In the genomic region with DNA sequence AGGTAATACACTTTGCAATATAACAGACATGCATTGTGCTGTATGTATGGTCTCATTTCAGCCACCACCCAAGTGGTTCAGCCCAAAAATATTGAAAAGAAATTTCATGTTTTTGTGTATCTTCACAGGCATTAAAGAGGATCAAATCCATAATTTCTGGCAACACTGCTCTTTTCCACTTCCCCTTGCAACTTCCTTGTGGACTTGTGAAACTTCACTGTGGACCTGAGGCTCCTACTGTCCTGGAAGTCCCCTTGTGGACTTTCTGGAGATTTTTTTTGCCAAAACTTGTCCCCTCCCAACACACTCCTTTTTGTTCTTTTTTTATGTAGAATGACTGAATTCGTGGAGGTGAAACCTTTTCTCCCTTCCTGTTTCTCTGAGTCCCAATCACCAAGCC, we compare ENCODE assay signal across 12 cellular contexts. TPM values are rescaled to one million over a fixed set of nuclear protein-coding genes. Genes with fewer than 3 reads are reported as not detected.
DNase-seq lines count a peak whose midpoint lies in the region; ATAC-seq and TF ChIP-seq lines count a peak whose summit lies in the region.
"Had no signal": no experiment of that assay in that cellular context is flagged by ENCODE, and none has a peak within 500 bp of the region (broad histone marks: within the 10 kb centered on the region; RNA-seq: fewer than 3 reads in every experiment).

No MANE protein-coding gene starts in this region.

- in situ Hi-C loops in GM23248 (cut with MboI) = no loop called here

- H3F3A ChIP-seq in GM23248 (ENCODE audit: insufficient read depth) = no peaks in the 10 kb centered on the region

- peaks cover 1 to 8% of the 10 kb centered on the region in 2 donors for H3K36me3 Mint-ChIP-seq in CD4-positive, alpha-beta memory T cell
- H3K36me3 Mint-ChIP-seq in effector memory CD8-positive, alpha-beta T cell (ENCODE audit: insufficient read depth) = peaks cover 10% of the 10 kb centered on the region

- no peak for DNase-seq in CD4-positive, alpha-beta memory T cell
- no peak for DNase-seq in effector memory CD8-positive, alpha-beta T cell
- DNase-seq in GM23248 = no peak
- no peak for DNase-seq in ovary
- DNase-seq in NAMALWA (ENCODE audit: low spot score) = no peak
- DNase-seq: H7, heart left ventricle, NCI-H1092 treated with DMSO at 0.1 percent for 48 hours had no signal

- H3K79me2 ChIP-seq in OCI-LY3 (ENCODE audit: low read length) = peaks cover 31% of the 10 kb centered on the region
- no peaks in the 10 kb centered on the region for H3K79me2 ChIP-seq in GM23248 (ENCODE audit: insufficient read depth)

- no peak for ATAC-seq in effector memory CD8-positive, alpha-beta T cell (replicated peaks)
- no peak for ATAC-seq in GM18520 (IDR thresholded peaks at IDR 0.05; ENCODE audit: unreplicated experiment)

- peaks cover 64 to 86% (median 74%) of the 10 kb centered on the region in 4 donors for H3K4me1 Mint-ChIP-seq in CD4-positive, alpha-beta memory T cell
- H3K4me1 Mint-ChIP-seq in effector memory CD8-positive, alpha-beta T cell (ENCODE audit: low read depth in 2 of 2) = peaks cover 50 to 74% of the 10 kb centered on the region in 2 donors

- H3K4me3 ChIP-seq in BLaER1 = no peak overlapping the region
- peak overlapping the region in 1 of 2 donors; percentile 13 for H3K4me3 ChIP-seq in CD4-positive, alpha-beta memory T cell (ENCODE audit: low read length in 2 of 2)
- peak overlapping the region; percentile 60 for H3K4me3 ChIP-seq in OCI-LY3 (ENCODE audit: low read length)
- H3K4me3 ChIP-seq in GM23248 = no peak overlapping the region
- no peak overlapping the region for H3K4me3 ChIP-seq in ovary

- 30 to 39% methylated on average over 1 of the region's 1 CpG for WGBS in GM23248 (ENCODE audit: low coverage in 1 of 2, low lambda C conversion rate in 2 of 2, missing lambda C conversion rate in 2 of 2), 2 experiments
- 54 to 70% (median 57%) methylated on average over 1 of the region's 1 CpG for whole genome bisulfite sequencing in ovary, 3 donors

- no peaks in the 10 kb centered on the region for H3K27me3 Mint-ChIP-seq in CD4-positive, alpha-beta memory T cell
- H3K27me3 Mint-ChIP-seq in effector memory CD8-positive, alpha-beta T cell = no peaks in the 10 kb centered on the region

- H3K9me3 ChIP-seq in BLaER1 (no peaks in the 10 kb centered on the region), OCI-LY3 (ENCODE audit: insufficient read depth, low read length) (0 out of 2 replicates have a peak, but pooled peaks cover 6% of the 10 kb centered on the region), GM23248 (ENCODE audit: low read depth) (no peaks in the 10 kb centered on the region), ovary (no peaks in the 10 kb centered on the region)
- no peaks in the 10 kb centered on the region for H3K9me3 ChIP-seq in CD4-positive, alpha-beta memory T cell (ENCODE audit: control insufficient read depth in 1 of 2, low read length in 2 of 2)
- H3K9me3 ChIP-seq: heart left ventricle had no signal

- H3K27me3 ChIP-seq in BLaER1 = no peaks in the 10 kb centered on the region
- no peaks in the 10 kb centered on the region for H3K27me3 ChIP-seq in CD4-positive, alpha-beta memory T cell (ENCODE audit: insufficient read depth, low read length)
- H3K27me3 ChIP-seq in OCI-LY3 (ENCODE audit: low read depth, low read length) = no peaks in the 10 kb centered on the region
- H3K27me3 ChIP-seq in GM23248 (replicated peaks; ENCODE audit: insufficient read depth) = peaks cover under 1% of the 10 kb centered on the region; the same call in 1 of the 2 replicates
- H3K27me3 ChIP-seq in ovary = no peaks in the 10 kb centered on the region

- TF ChIP-seq CTCF in OCI-LY3 (IDR thresholded peaks at IDR 0.05; ENCODE audit: low read depth, low read length) (no peak), ovary (IDR thresholded peaks at IDR 0.05) (no peak)

- POLR2A ChIA-PET in CD4-positive, alpha-beta memory T cell (lab: Charles Lee; ENCODE audit: partially characterized antibody) = interaction anchor here (0.6 to 6.6 kb wide), 5 partner anchors 12 to 76 kb away, joined by 3 to 108 read pairs (median 3); a partner anchor contains a TSS

- peak overlapping the region; percentile 66 for H3K4me2 ChIP-seq in BLaER1
- H3K4me2 ChIP-seq in OCI-LY3 (ENCODE audit: low read length) = peak overlapping the region; percentile 71
- no peak overlapping the region for H3K4me2 ChIP-seq in GM23248 (ENCODE audit: unreplicated experiment)

- intact Hi-C loops in CD4-positive, alpha-beta memory T cell (cut with micrococcal nuclease) = loop anchor here (1.0 to 10.0 kb wide), 2 partner anchors 14 to 399 kb away; no protein-coding TSS in a partner anchor
- intact Hi-C loops in ovary (cut with DNase I) = no loop called here

- peaks cover 41% of the 10 kb centered on the region for H3K4me1 ChIP-seq in BLaER1
- H3K4me1 ChIP-seq in CD4-positive, alpha-beta memory T cell (ENCODE audit: insufficient read depth, low read length) = peaks cover 79% of the 10 kb centered on the region
- peaks cover 80% of the 10 kb centered on the region for H3K4me1 ChIP-seq in OCI-LY3 (ENCODE audit: low read length)
- H3K4me1 ChIP-seq in GM23248 (ENCODE audit: insufficient read depth) = no peaks in the 10 kb centered on the region
- no peaks in the 10 kb centered on the region for H3K4me1 ChIP-seq in ovary (ENCODE audit: insufficient read depth)

- H3K36me3 ChIP-seq in BLaER1 = no peaks in the 10 kb centered on the region
- H3K36me3 ChIP-seq in CD4-positive, alpha-beta memory T cell (ENCODE audit: insufficient read depth, low read length) = no peaks in the 10 kb centered on the region
- H3K36me3 ChIP-seq in OCI-LY3 (replicated peaks; ENCODE audit: low read depth, low read length) = peaks cover 30% of the 10 kb centered on the region
- H3K36me3 ChIP-seq in GM23248 (ENCODE audit: low read depth) = no peaks in the 10 kb centered on the region
- no peaks in the 10 kb centered on the region for H3K36me3 ChIP-seq in ovary
- H3K36me3 ChIP-seq: heart left ventricle had no signal

- H3K9me2 ChIP-seq in GM23248 (ENCODE audit: insufficient read depth) = no peaks in the 10 kb centered on the region

- no peak for TF ChIP-seq POLR2A in ovary (IDR thresholded peaks at IDR 0.05)

- H4K20me1 ChIP-seq in BLaER1 = peaks cover 8% of the 10 kb centered on the region; the same call in 1 of the 2 replicates
- no peaks in the 10 kb centered on the region for H4K20me1 ChIP-seq in OCI-LY3 (ENCODE audit: insufficient read depth, low read length)
- no peaks in the 10 kb centered on the region for H4K20me1 ChIP-seq in GM23248 (ENCODE audit: insufficient read depth)

- H3K9ac ChIP-seq in BLaER1 (no peak overlapping the region), OCI-LY3 (ENCODE audit: low read length) (peak overlapping the region; percentile 60), GM23248 (no peak overlapping the region)

- CTCF ChIA-PET in CD4-positive, alpha-beta memory T cell (lab: Charles Lee; ENCODE audit: partially characterized antibody) = interaction anchor here (5.6 to 7.2 kb wide), 2 partner anchors 13 to 53 kb away, joined by 28 to 36 read pairs; a partner anchor contains a TSS

- no peak for TF ChIP-seq EP300 in ovary (IDR thresholded peaks at IDR 0.05)

- H2AFZ ChIP-seq in OCI-LY3 (ENCODE audit: low read depth, low read length) (no peak overlapping the region), GM23248 (no peak overlapping the region)

- peak overlapping the region in 7 of 8 donors; percentile 7 to 88 (median 84) for H3K4me3 Mint-ChIP-seq in CD4-positive, alpha-beta memory T cell
- H3K4me3 Mint-ChIP-seq in effector memory CD8-positive, alpha-beta T cell = peak overlapping the region; percentile 30 to 77

- H3K27ac Mint-ChIP-seq in CD4-positive, alpha-beta memory T cell = peak overlapping the region in 6 of 7 donors; percentile 42 to 98 (median 72)
- H3K27ac Mint-ChIP-seq in effector memory CD8-positive, alpha-beta T cell = peak overlapping the region; percentile 62 to 90

- H3K27ac ChIP-seq in BLaER1 = no peak overlapping the region
- peak overlapping the region; percentile 55 for H3K27ac ChIP-seq in CD4-positive, alpha-beta memory T cell (ENCODE audit: low read depth, low read length)
- peak overlapping the region; percentile 92 for H3K27ac ChIP-seq in OCI-LY3 (ENCODE audit: low read length)
- H3K27ac ChIP-seq in GM23248 = no peak overlapping the region
- H3K27ac ChIP-seq in ovary = no peak overlapping the region
- H3K27ac ChIP-seq: C4-2B had no signal

- no peaks in the 10 kb centered on the region for H3K9me3 Mint-ChIP-seq in CD4-positive, alpha-beta memory T cell
- H3K9me3 Mint-ChIP-seq in effector memory CD8-positive, alpha-beta T cell = no peaks in the 10 kb centered on the region

RNA-seq across cellular contexts. Expression of a gene that starts 14.3 kb away (rescaled TPM):
- 10 to 100 TPM; 24.7 to 26.3 TPM for total RNA-seq in CD4-positive, alpha-beta memory T cell
- polyA plus RNA-seq in CD4-positive, alpha-beta memory T cell = 10 to 100 TPM; 17.8 to 39.6 TPM
- total RNA-seq in GM23248 (2014; rRNA removed; shearing (Covaris generic)) = 1.3 TPM in 1 of 2 replicates, not detected in the other
- 0.23 and 0.41 TPM in 2 replicates for polyA plus RNA-seq in GM23248 (2016; fragmentation: Nextera tagmentation; extraction: Ambion mirVana)
- total RNA-seq in ovary = 10 to 100 TPM in 1 of 7 donors, 1 to 10 TPM in 6; 3.6 to 14.9 (median 5.3) TPM
- polyA plus RNA-seq in ovary = 1 to 10 TPM; 2.3 to 5.6 TPM

Comparison
In these comparisons a context has a peak if more than half of its experiments do, and no peak if none do; other contexts are left out.
1. H3K27ac ChIP-seq: peak in CD4-positive, alpha-beta memory T cell (single experiment) and OCI-LY3 (single experiment); none in BLaER1 (single experiment), GM23248 (single experiment) and ovary (0 of 2).